ENCODE assay signal across 8 cellular contexts in genomic region chr6:138454976-138455706, GRCh38. TPM values are rescaled to one million over a fixed set of nuclear protein-coding genes. Genes with fewer than 3 reads are reported as not detected.
DNase-seq lines count a peak whose midpoint lies in the region; ATAC-seq and TF ChIP-seq lines count a peak whose summit lies in the region.

No MANE protein-coding gene starts in this region.

- intact Hi-C loops in CD8-positive, alpha-beta T cell (cut with DNase I, micrococcal nuclease): no loop called here
- intact Hi-C loops in transverse colon (cut with DNase I; ENCODE audit: low total_unique reads): no loop called here

- peaks cover 16% of the 10 kb centered on the region for H3K4me1 ChIP-seq in CD8-positive, alpha-beta T cell (ENCODE audit: insufficient read depth, low read length)
- peaks cover 0 to 26% (median 11%) of the 10 kb centered on the region in 4 donors for H3K4me1 ChIP-seq in transverse colon

- TF ChIP-seq POLR2A in transverse colon (IDR thresholded peaks at IDR 0.05): no peak

- H3K27me3 Mint-ChIP-seq in CD8-positive, alpha-beta T cell (ENCODE audit: low read depth): no peaks in the 10 kb centered on the region
- peaks cover 3% of the 10 kb centered on the region for H3K27me3 Mint-ChIP-seq in activated CD8-positive, alpha-beta T cell treated with anti-CD3 and anti-CD28 coated beads, Interleukin-2, amount 10 ng/mL, durations not matched to agents 7 days and 5 days (ENCODE audit: low read depth)

- no peaks in the 10 kb centered on the region for H3K36me3 ChIP-seq in CD8-positive, alpha-beta T cell (ENCODE audit: insufficient read depth, low read length)
- H3K36me3 ChIP-seq in transverse colon: no peaks in the 10 kb centered on the region

- no peaks in the 10 kb centered on the region for H3K9me3 ChIP-seq in CD8-positive, alpha-beta T cell (ENCODE audit: low read length)
- no peaks in the 10 kb centered on the region for H3K9me3 ChIP-seq in transverse colon

- in situ Hi-C loops in transverse colon (cut with MboI; ENCODE audit: low pct_ligation_motif_present in 1 of 4, low pct_unique_long_range_greater_than_20kb in 1 of 4, low sequenced_read_pairs in 3 of 4): no loop called here

- H3K27ac ChIP-seq in CD8-positive, alpha-beta T cell (ENCODE audit: low read depth, low read length): peak overlapping the region; percentile 53
- H3K27ac ChIP-seq in transverse colon: peak overlapping the region; percentile 48 to 76 (median 66)

- TF ChIP-seq EP300 in transverse colon (IDR thresholded peaks at IDR 0.05; ENCODE audit: low read depth): no peak

- peaks cover 26% of the 10 kb centered on the region for H3K4me1 Mint-ChIP-seq in CD8-positive, alpha-beta T cell (ENCODE audit: low read depth)
- peaks cover 29% of the 10 kb centered on the region for H3K4me1 Mint-ChIP-seq in activated CD8-positive, alpha-beta T cell treated with anti-CD3 and anti-CD28 coated beads, Interleukin-2, amount 10 ng/mL, durations not matched to agents 7 days and 5 days (ENCODE audit: low read depth)

- POLR2A ChIA-PET in CD8-positive, alpha-beta T cell (lab: Charles Lee): interaction anchor here (0.9 to 1.5 kb wide), 6 partner anchors 9 to 919 kb away, joined by 3 to 13 read pairs (median 4); partner anchors contain the start of genes CITED2 and HEBP2
- POLR2A ChIA-PET in activated CD8-positive, alpha-beta T cell treated with anti-CD3 and anti-CD28 coated beads, Interleukin-2, amount 10 ng/mL, durations not matched to agents 7 days and 5 days (lab: Charles Lee): interaction anchor here (0.5 to 2.0 kb wide), 6 partner anchors 19 to 1237 kb away, joined by 3 to 11 read pairs (median 4); partner anchors contain the start of genes CCDC28A and HEBP2

- peak overlapping the region; percentile 89 for H3K27ac Mint-ChIP-seq in CD8-positive, alpha-beta T cell
- H3K27ac Mint-ChIP-seq in activated CD8-positive, alpha-beta T cell treated with anti-CD3 and anti-CD28 coated beads, Interleukin-2, amount 10 ng/mL, durations not matched to agents 7 days and 5 days: peak overlapping the region; percentile 91

- H3K36me3 Mint-ChIP-seq in CD8-positive, alpha-beta T cell: no peaks in the 10 kb centered on the region
- peaks cover 5% of the 10 kb centered on the region for H3K36me3 Mint-ChIP-seq in activated CD8-positive, alpha-beta T cell treated with anti-CD3 and anti-CD28 coated beads, Interleukin-2, amount 10 ng/mL, durations not matched to agents 7 days and 5 days (ENCODE audit: low read depth)

- H3K4me3 Mint-ChIP-seq in CD8-positive, alpha-beta T cell: peak overlapping the region; percentile 75
- H3K4me3 Mint-ChIP-seq in activated CD8-positive, alpha-beta T cell treated with anti-CD3 and anti-CD28 coated beads, Interleukin-2, amount 10 ng/mL, durations not matched to agents 7 days and 5 days: peak overlapping the region; percentile 58

- peak; percentile 77 for ATAC-seq in CD8-positive, alpha-beta T cell
- ATAC-seq in HG02938 (IDR thresholded peaks at IDR 0.05; ENCODE audit: unreplicated experiment): peak; percentile 30
- ATAC-seq in activated CD8-positive, alpha-beta T cell treated with anti-CD3 and anti-CD28 coated beads, Interleukin-2, amount 10 ng/mL, durations not matched to agents 7 days and 5 days: peak; percentile 82

- H3K4me3 ChIP-seq in CD8-positive, alpha-beta T cell (ENCODE audit: low read depth, low read length): peak overlapping the region; percentile 40
- peak overlapping the region in 2 of 4 donors; percentile 7 for H3K4me3 ChIP-seq in transverse colon

- no peak for TF ChIP-seq CTCF in CD8-positive, alpha-beta T cell (IDR thresholded peaks at IDR 0.05)
- no peak for TF ChIP-seq CTCF in transverse colon (IDR thresholded peaks at IDR 0.05)

- H3K9me3 Mint-ChIP-seq in CD8-positive, alpha-beta T cell: no peaks in the 10 kb centered on the region
- H3K9me3 Mint-ChIP-seq in activated CD8-positive, alpha-beta T cell treated with anti-CD3 and anti-CD28 coated beads, Interleukin-2, amount 10 ng/mL, durations not matched to agents 7 days and 5 days (ENCODE audit: insufficient read depth): no peaks in the 10 kb centered on the region

- CTCF ChIA-PET in CD8-positive, alpha-beta T cell (lab: Charles Lee): interaction anchor here (0.7 to 3.3 kb wide), 6 partner anchors 19 to 339 kb away, joined by 3 to 17 read pairs (median 4); no protein-coding TSS in a partner anchor
- CTCF ChIA-PET in activated CD8-positive, alpha-beta T cell treated with anti-CD3 and anti-CD28 coated beads, Interleukin-2, amount 10 ng/mL, durations not matched to agents 7 days and 5 days (lab: Charles Lee): interaction anchor here (0.6 to 2.4 kb wide), 14 partner anchors 13 to 310 kb away, joined by 3 to 24 read pairs (median 6); partner anchors contain the start of gene HEBP2

- WGBS in transverse colon (ENCODE audit: low coverage in 1 of 2), 2 donors: 52% methylated on average over 4 to 9 of the region's 9 CpGs

- peak; percentile 16 to 81 (median 52) for DNase-seq in CD8-positive, alpha-beta T cell
- peak; percentile 81 for DNase-seq in activated CD8-positive, alpha-beta T cell treated with anti-CD3 and anti-CD28 coated beads, Interleukin-2, amount 10 ng/mL, durations not matched to agents 7 days and 5 days
- DNase-seq in iris pigment epithelial cell (ENCODE audit: low read depth) (peak; percentile 16), transverse colon (peak; percentile 85), NCI-H2029 (lab: John Stamatoyannopoulos, UW) (no peak), EL (no peak), NCI-H1694 treated with DMSO at 0.1 percent for 48 hours (lab: John Stamatoyannopoulos, UW) (no peak)

- H3K27me3 ChIP-seq in CD8-positive, alpha-beta T cell (ENCODE audit: insufficient read depth, low read length): no peaks in the 10 kb centered on the region
- H3K27me3 ChIP-seq in transverse colon: no peaks in the 10 kb centered on the region

RNA-seq across cellular contexts. Expression of gene NHSL1, which starts 44.2 kb away (rescaled TPM):
- total RNA-seq in CD8-positive, alpha-beta T cell: not detected
- under 1 TPM; 0.13 to 0.34 TPM for total RNA-seq in activated CD8-positive, alpha-beta T cell treated with anti-CD3 and anti-CD28 coated beads, Interleukin-2, amount 10 ng/mL, durations not matched to agents 7 days and 5 days
- 100 to 1,000 TPM in 2 of 4 donors, 10 to 100 TPM in 2; 73.2 to 117 (median 98.0) TPM for total RNA-seq in transverse colon

RNA-seq across cellular contexts. Expression of gene HEBP2, which starts 51.1 kb away (rescaled TPM):
- 10 to 100 TPM; 64.6 to 69.1 TPM for total RNA-seq in CD8-positive, alpha-beta T cell
- total RNA-seq in activated CD8-positive, alpha-beta T cell treated with anti-CD3 and anti-CD28 coated beads, Interleukin-2, amount 10 ng/mL, durations not matched to agents 7 days and 5 days: 10 to 100 TPM; 40.8 to 43.5 TPM
- 10 to 100 TPM; 33.3 to 77.8 (median 73.4) TPM for total RNA-seq in transverse colon

Comparison
In these comparisons a context has a peak if more than half of its experiments do, and no peak if none do; other contexts are left out.
1. ATAC-seq: peak in every context shown above with its lines; median percentile 82 in activated CD8-positive, alpha-beta T cell treated with anti-CD3 and anti-CD28 coated beads, Interleukin-2, amount 10 ng/mL, durations not matched to agents 7 days and 5 days; 77 in CD8-positive, alpha-beta T cell; 30 in HG02938.
2. DNase-seq: peak in CD8-positive, alpha-beta T cell (7 of 7), activated CD8-positive, alpha-beta T cell treated with anti-CD3 and anti-CD28 coated beads, Interleukin-2, amount 10 ng/mL, durations not matched to agents 7 days and 5 days (single experiment), iris pigment epithelial cell (single experiment) and transverse colon (single experiment); none in NCI-H2029 (single experiment), EL (single experiment) and NCI-H1694 treated with DMSO at 0.1 percent for 48 hours (single experiment).
3. RNA of gene NHSL1, which starts 44.2 kb away (total RNA-seq): 73.2 to 117 TPM in transverse colon; 0.13 to 0.34 TPM in activated CD8-positive, alpha-beta T cell treated with anti-CD3 and anti-CD28 coated beads, Interleukin-2, amount 10 ng/mL, durations not matched to agents 7 days and 5 days and not detected in CD8-positive, alpha-beta T cell; every median in the first group is over 10 times any median in the second.